18 cellular contexts compared by ENCODE assay signal in the genomic region with DNA sequence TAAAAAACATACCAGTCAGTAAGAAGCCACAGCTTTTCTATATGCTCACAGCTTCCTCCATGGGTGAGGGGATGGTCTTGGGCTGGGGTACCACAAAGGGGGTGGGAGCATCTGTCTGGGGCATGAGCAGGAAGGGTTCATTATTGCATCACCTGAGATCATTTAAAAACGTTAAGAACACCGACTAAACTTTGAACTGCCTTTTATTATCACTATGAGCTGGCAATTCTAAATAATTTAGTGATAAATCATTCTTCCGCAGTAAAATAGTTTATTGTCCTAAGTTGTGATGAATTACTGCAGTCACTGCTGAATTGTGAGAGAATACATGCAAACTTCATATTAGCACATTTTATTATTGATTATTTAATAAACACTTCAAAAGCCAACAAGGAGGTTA.
A peak's percentile ranks its signal among the peaks of the same experiment; 100 is the strongest.
DNase-seq lines count a peak whose midpoint lies in the region; ATAC-seq, FAIRE-seq and TF ChIP-seq lines count a peak whose summit lies in the region.
"Had no signal": no experiment of that assay in that cellular context is flagged by ENCODE, and none has a peak within 500 bp of the region (broad histone marks: within the 10 kb centered on the region; RNA-seq: fewer than 3 reads in every experiment).

No MANE protein-coding gene starts in this region.

- H3K36me3 ChIP-seq in SJSA1 (no peaks in the 10 kb centered on the region), small intestine (ENCODE audit: control insufficient read depth in 2 of 2, insufficient read depth in 2 of 2, low read length in 2 of 2) (no peaks in the 10 kb centered on the region)
- H3K36me3 ChIP-seq: HAP-1, Peyer's patch had no signal

- ATAC-seq in foreskin keratinocyte = peak; percentile 40
- ATAC-seq: K562 had no signal

- DNase-seq in HT1080 (ENCODE audit: low read depth) = peak; percentile 21
- no peak for DNase-seq in SJSA1 (ENCODE audit: low read depth in 1 of 2, low spot score in 2 of 2)
- peak in 1 of 2 donors; percentile 25 for DNase-seq in foreskin keratinocyte
- DNase-seq in small intestine = peak; percentile 69
- DNase-seq in NOMO-1 treated with DMSO at 0.1 percent for 48 hours (lab: John Stamatoyannopoulos, UW; ENCODE audit: unreplicated experiment) = no peak
- no peak for DNase-seq in stimulated activated CD4-positive, alpha-beta T cell treated with anti-CD3 and anti-CD28 coated beads, Interleukin-4, amount 100 ng/mL, for 1 hour
- DNase-seq in NCI-H1436 treated with DMSO at 0.1 percent for 48 hours (lab: John Stamatoyannopoulos, UW) = no peak
- DNase-seq: AML-193, DMS153, NCI-H1048, NCI-H146, NCI-H2081, NCI-H226, NCI-H524 treated with DMSO at 0.1 percent for 48 hours, Peyer's patch, SIG-M5 had no signal

- no peak for TF ChIP-seq CTCF in foreskin keratinocyte (conservative IDR thresholded peaks at IDR 0.05)

- H3K4me3 ChIP-seq in SJSA1 (no peak overlapping the region), small intestine (ENCODE audit: low read depth in 1 of 2, low read length in 2 of 2) (no peak overlapping the region)
- H3K4me3 ChIP-seq: HAP-1, K562, Peyer's patch had no signal

- no peak for FAIRE-seq in small intestine (lab: Jason Lieb, UNC)
- FAIRE-seq: K562 had no signal

- H3K4me1 ChIP-seq in SJSA1 (replicated peaks) = peaks cover 22% of the 10 kb centered on the region
- peaks cover 13% of the 10 kb centered on the region for H3K4me1 ChIP-seq in foreskin keratinocyte
- no peaks in the 10 kb centered on the region for H3K4me1 ChIP-seq in small intestine (ENCODE audit: control insufficient read depth in 2 of 2, insufficient read depth in 1 of 2, low read depth in 1 of 2, low read length in 1 of 2)

- WGBS in small intestine, 3 donors = 9 to 47% (median 24%) methylated on average over 3 of the region's 3 CpGs

- H3K9me3 ChIP-seq in SJSA1 (replicated peaks) (no peaks in the 10 kb centered on the region), small intestine (ENCODE audit: control insufficient read depth, low read depth) (no peaks in the 10 kb centered on the region)
- H3K9me3 ChIP-seq: HAP-1, Peyer's patch had no signal

- no peaks in the 10 kb centered on the region for H3K27me3 ChIP-seq in SJSA1 (replicated peaks)
- no peaks in the 10 kb centered on the region for H3K27me3 ChIP-seq in foreskin keratinocyte
- no peaks in the 10 kb centered on the region for H3K27me3 ChIP-seq in small intestine (ENCODE audit: control insufficient read depth in 2 of 2, insufficient read depth in 2 of 2, low read length in 2 of 2)
- H3K27me3 ChIP-seq: Peyer's patch had no signal

- H3K27ac ChIP-seq in SJSA1 = peak overlapping the region; percentile 53
- no peak overlapping the region for H3K27ac ChIP-seq in foreskin keratinocyte
- H3K27ac ChIP-seq in small intestine (ENCODE audit: low read depth in 1 of 2, low read length in 1 of 2) = no peak overlapping the region

Comparison
In these comparisons a context has a peak if more than half of its experiments do, and no peak if none do; other contexts are left out.
1. DNase-seq: peak in HT1080 (single experiment) and small intestine (single experiment); none in SJSA1 (0 of 2), NOMO-1 treated with DMSO at 0.1 percent for 48 hours (single experiment), stimulated activated CD4-positive, alpha-beta T cell treated with anti-CD3 and anti-CD28 coated beads, Interleukin-4, amount 100 ng/mL, for 1 hour (single experiment) and NCI-H1436 treated with DMSO at 0.1 percent for 48 hours (single experiment).